In the genomic region with DNA sequence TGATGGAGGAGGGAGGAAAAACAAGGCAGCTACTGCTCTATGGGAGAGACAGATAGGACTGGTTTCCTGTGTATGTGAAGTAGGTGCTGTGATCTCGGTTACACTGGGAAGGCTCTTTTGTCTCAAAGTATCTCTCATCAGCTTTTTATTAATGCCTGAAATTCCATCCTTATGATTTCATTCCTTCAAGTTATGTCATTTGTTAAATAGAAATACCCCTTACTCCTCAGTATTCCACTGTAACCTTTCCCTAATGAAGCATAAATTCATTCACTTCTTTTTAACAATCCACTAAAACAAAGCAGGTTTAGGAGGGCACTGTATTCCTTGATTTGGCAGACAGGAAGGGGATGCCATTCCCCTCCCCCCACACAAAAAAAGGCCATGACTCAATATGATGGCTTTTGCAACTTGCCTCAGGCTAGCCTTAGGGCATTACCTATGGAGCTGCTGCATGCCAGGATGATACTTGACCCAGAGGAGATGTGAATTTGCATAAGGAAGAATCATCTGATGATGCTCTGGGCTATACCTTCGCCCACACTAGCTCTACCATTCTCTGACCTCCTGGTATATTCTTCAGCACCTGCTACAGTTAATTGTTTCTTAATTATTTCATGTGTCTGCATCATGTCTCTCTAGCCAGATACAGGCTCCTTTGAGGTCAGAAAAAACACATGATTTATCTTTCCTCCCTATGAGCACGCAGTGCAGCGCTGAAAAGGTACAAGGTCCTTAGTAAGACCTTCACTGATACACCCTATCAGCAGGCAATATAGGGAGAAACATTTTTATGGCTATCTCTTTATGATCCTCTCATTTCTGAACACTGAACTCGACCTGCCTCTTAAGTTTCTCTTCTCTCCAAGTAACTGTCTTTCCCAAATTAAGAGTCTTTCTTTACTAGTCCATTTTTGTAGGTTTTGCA, we compare ENCODE assay signal across 8 cellular contexts.
DNase-seq lines count a peak whose midpoint lies in the region; ATAC-seq lines count a peak whose summit lies in the region.

No MANE protein-coding gene starts in this region.

- peak; percentile 31 for DNase-seq in AG08395 (ENCODE audit: low spot score)
- peak; percentile 44 for DNase-seq in HCEC 1CT
- peak; percentile 49 for DNase-seq in T1000 (lab: John Stamatoyannopoulos, UW)
- DNase-seq in islet precursor cell: peak; percentile 70
- DNase-seq in amygdala (lab: John Stamatoyannopoulos, UW): no peak
- no peak for DNase-seq in GOT3 (lab: John Stamatoyannopoulos, UW)
- DNase-seq in NCI-H1436 (lab: John Stamatoyannopoulos, UW): no peak

- ATAC-seq in GM19463 (IDR thresholded peaks at IDR 0.05; ENCODE audit: unreplicated experiment): no peak

Comparison
In these comparisons a context has a peak if more than half of its experiments do, and no peak if none do; other contexts are left out.
1. DNase-seq: peak in AG08395 (single experiment), HCEC 1CT (single experiment), T1000 (single experiment) and islet precursor cell (single experiment); none in amygdala (0 of 56), GOT3 (single experiment) and NCI-H1436 (single experiment).